In the genomic region with DNA sequence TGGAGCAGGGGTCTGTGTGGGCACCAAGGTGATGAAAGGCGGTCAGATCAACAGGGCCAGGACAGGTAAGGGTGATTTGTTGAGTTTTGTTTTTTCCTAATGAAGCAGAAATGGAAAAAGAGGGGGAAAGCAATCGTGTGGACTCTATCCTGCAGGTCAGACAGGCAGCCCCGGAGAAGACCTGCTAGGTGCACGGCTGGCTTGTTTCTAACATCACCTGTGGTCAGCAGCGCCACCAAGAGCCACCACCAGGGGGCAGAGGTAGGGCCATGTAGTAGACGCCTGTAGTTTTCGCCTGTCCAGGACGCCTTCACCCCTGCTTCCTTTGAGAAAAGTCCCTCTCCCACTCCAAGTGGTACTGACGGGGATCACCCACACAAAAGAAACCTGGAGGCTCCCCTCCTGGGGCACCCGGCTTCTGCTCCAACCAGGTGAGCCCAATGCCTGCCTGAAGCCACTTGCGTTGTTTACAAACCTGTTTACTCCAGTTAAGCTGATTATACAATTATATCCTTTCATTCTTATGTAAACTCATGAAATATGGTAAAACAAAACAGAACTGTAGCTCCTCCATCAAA, we compare ENCODE assay signal across 8 cellular contexts. TPM values are rescaled to one million over a fixed set of nuclear protein-coding genes. Genes with fewer than 3 reads are reported as not detected.
DNase-seq lines count a peak whose midpoint lies in the region; ATAC-seq and TF ChIP-seq lines count a peak whose summit lies in the region.

No MANE protein-coding gene starts in this region.

- H3K9me3 Mint-ChIP-seq in CD14-positive monocyte, result peaks cover 0 to 14% (median 12%) of the 10 kb centered on the region in 7 donors
- no peaks in the 10 kb centered on the region for H3K9me3 Mint-ChIP-seq in activated CD4-positive, alpha-beta T cell treated with anti-CD3 and anti-CD28 coated beads for 36 hours (ENCODE audit: low read depth)

- intact Hi-C loops in CD14-positive monocyte (cut with micrococcal nuclease), result loop anchor here (1.0 to 2.0 kb wide), 2 partner anchors 160 to 161 kb away; no protein-coding TSS in a partner anchor
- intact Hi-C loops in activated CD4-positive, alpha-beta T cell treated with anti-CD3 and anti-CD28 coated beads for 36 hours (cut with DNase I, micrococcal nuclease), result loop anchor here (1.0 to 5.0 kb wide), 4 partner anchors 56 to 366 kb away; partner anchors contain the start of genes MFSD11 (in 1 of the 2), SEC14L1 (in 1 of the 2) and SRSF2 (in 1 of the 2)

- H3K27ac Mint-ChIP-seq in CD14-positive monocyte, result peak overlapping the region in 1 of 7 donors; percentile 75
- H3K27ac Mint-ChIP-seq in activated CD4-positive, alpha-beta T cell treated with anti-CD3 and anti-CD28 coated beads for 36 hours, result peak overlapping the region; percentile 21

- peak overlapping the region in 1 of 2 donors; percentile 44 for H3K4me3 Mint-ChIP-seq in CD14-positive monocyte
- peak overlapping the region; percentile 7 for H3K4me3 Mint-ChIP-seq in activated CD4-positive, alpha-beta T cell treated with anti-CD3 and anti-CD28 coated beads for 36 hours

- POLR2A ChIA-PET in activated CD4-positive, alpha-beta T cell treated with anti-CD3 and anti-CD28 coated beads for 36 hours (lab: Charles Lee), result no interaction called here

- peak; percentile 65 for ATAC-seq in activated CD4-positive, alpha-beta T cell treated with anti-CD3 and anti-CD28 coated beads for 36 hours
- peak; percentile 90 for ATAC-seq in left lobe of liver

- DNase-seq in CD14-positive monocyte (ENCODE audit: low spot score) (peak; percentile 82), HCEC 1CT (peak; percentile 75), NCI-H446 treated with DMSO at 0.1 percent for 48 hours (lab: John Stamatoyannopoulos, UW) (peak; percentile 39), cerebellum (ENCODE audit: low spot score) (peak; percentile 87), left lobe of liver (ENCODE audit: low spot score) (peak; percentile 87), cortex of kidney (lab: John Stamatoyannopoulos, UW) (no peak)
- peak; percentile 91 for DNase-seq in activated CD4-positive, alpha-beta T cell treated with anti-CD3 and anti-CD28 coated beads for 36 hours
- peak; percentile 88 for DNase-seq in stimulated activated CD4-positive, alpha-beta T cell treated with anti-CD3 and anti-CD28 coated beads, Interleukin-4, amount 100 ng/mL, for 24 hours

- peaks cover 31% of the 10 kb centered on the region for H3K4me1 Mint-ChIP-seq in CD14-positive monocyte
- peaks cover 38% of the 10 kb centered on the region for H3K4me1 Mint-ChIP-seq in activated CD4-positive, alpha-beta T cell treated with anti-CD3 and anti-CD28 coated beads for 36 hours

- peaks cover 13 to 21% of the 10 kb centered on the region in 2 donors for H3K36me3 Mint-ChIP-seq in CD14-positive monocyte
- peaks cover 31% of the 10 kb centered on the region for H3K36me3 Mint-ChIP-seq in activated CD4-positive, alpha-beta T cell treated with anti-CD3 and anti-CD28 coated beads for 36 hours (ENCODE audit: low read depth)

- CTCF ChIA-PET in activated CD4-positive, alpha-beta T cell treated with anti-CD3 and anti-CD28 coated beads for 36 hours (lab: Charles Lee), result interaction anchor here (0.7 to 4.1 kb wide), 15 partner anchors 13 to 219 kb away, joined by 3 to 17 read pairs (median 4); partner anchors contain the start of genes MGAT5B and SEC14L1

- peak; percentile 98 for TF ChIP-seq CTCF in CD14-positive monocyte (IDR thresholded peaks at IDR 0.05)

- H3K27me3 Mint-ChIP-seq in CD14-positive monocyte (ENCODE audit: low read depth in 3 of 3), result peaks cover 11 to 26% (median 23%) of the 10 kb centered on the region in 3 donors
- H3K27me3 Mint-ChIP-seq in activated CD4-positive, alpha-beta T cell treated with anti-CD3 and anti-CD28 coated beads for 36 hours, result no peaks in the 10 kb centered on the region

RNA-seq across cellular contexts. Expression of gene SEC14L1, which starts 54.2 kb away (rescaled TPM):
- 10 to 100 TPM; 34.1 to 43.2 TPM for polyA plus RNA-seq in CD14-positive monocyte
- 10 to 100 TPM; 44.2 to 67.0 TPM for total RNA-seq in activated CD4-positive, alpha-beta T cell treated with anti-CD3 and anti-CD28 coated beads for 36 hours
- total RNA-seq in cerebellum, result 73.1 TPM
- 20.1 TPM for total RNA-seq in left lobe of liver
